Comparison of ENCODE assay signal across 17 cellular contexts in genomic region chr5:116953251-116953934, GRCh38.
DNase-seq lines count a peak whose midpoint lies in the region; ATAC-seq and TF ChIP-seq lines count a peak whose summit lies in the region.
"Had no signal": no experiment of that assay in that cellular context is flagged by ENCODE, and none has a peak within 500 bp of the region (broad histone marks: within the 10 kb centered on the region; RNA-seq: fewer than 3 reads in every experiment).

No MANE protein-coding gene starts in this region.

- ATAC-seq in naive thymus-derived CD8-positive, alpha-beta T cell = no peak
- ATAC-seq in HG02938 (IDR thresholded peaks at IDR 0.05; ENCODE audit: unreplicated experiment) = no peak

- H3K36me3 Mint-ChIP-seq in naive thymus-derived CD8-positive, alpha-beta T cell = no peaks in the 10 kb centered on the region
- H3K36me3 Mint-ChIP-seq in Caco-2 (ENCODE audit: insufficient read depth, unreplicated experiment) = no peaks in the 10 kb centered on the region
- H3K36me3 Mint-ChIP-seq: IgD-negative memory B cell had no signal

- peaks cover 0 to 2% (median 0%) of the 10 kb centered on the region in 5 donors for H3K27me3 Mint-ChIP-seq in naive thymus-derived CD8-positive, alpha-beta T cell
- peaks cover 3% of the 10 kb centered on the region for H3K27me3 Mint-ChIP-seq in Caco-2 (ENCODE audit: insufficient read depth, unreplicated experiment)
- H3K27me3 Mint-ChIP-seq: IgD-negative memory B cell had no signal

- H3K4me3 ChIP-seq in HUES64 (ENCODE audit: low read length) (no peak overlapping the region), iPS-18a (ENCODE audit: low read length) (no peak overlapping the region), trophoblast cell (ENCODE audit: low read depth, low read length) (no peak overlapping the region), Caco-2 (ENCODE audit: low read depth, low read length) (no peak overlapping the region)
- H3K4me3 ChIP-seq: Peyer's patch had no signal

- H3K9ac ChIP-seq in HUES64 (ENCODE audit: low read depth, low read length) (no peak overlapping the region), iPS-18a (ENCODE audit: low read length) (peak overlapping the region; percentile 59), trophoblast cell (ENCODE audit: low read length) (no peak overlapping the region)

- POLR2A ChIA-PET in naive thymus-derived CD8-positive, alpha-beta T cell (lab: Charles Lee) = no interaction called here
- POLR2A ChIA-PET in Caco-2 (lab: Charles Lee) = no interaction called here

- H3K36me3 ChIP-seq in HUES64 (ENCODE audit: insufficient read depth, low read length) (no peaks in the 10 kb centered on the region), iPS-18a (ENCODE audit: control insufficient read depth, low read depth, low read length) (no peaks in the 10 kb centered on the region), trophoblast cell (ENCODE audit: control insufficient read depth in 1 of 2, insufficient read depth in 2 of 2, low read length in 2 of 2) (no peaks in the 10 kb centered on the region), Caco-2 (ENCODE audit: control insufficient read depth, insufficient read depth, low read length) (no peaks in the 10 kb centered on the region)
- H3K36me3 ChIP-seq: Peyer's patch had no signal

- no peaks in the 10 kb centered on the region for H3K4me1 Mint-ChIP-seq in naive thymus-derived CD8-positive, alpha-beta T cell
- no peaks in the 10 kb centered on the region for H3K4me1 Mint-ChIP-seq in Caco-2 (ENCODE audit: low read depth, unreplicated experiment)
- H3K4me1 Mint-ChIP-seq: IgD-negative memory B cell had no signal

- H3K23ac ChIP-seq in trophoblast cell (ENCODE audit: low read length) = no peak overlapping the region

- H3K18ac ChIP-seq in trophoblast cell (ENCODE audit: low read length) = no peak overlapping the region

- H3K27me3 ChIP-seq in HUES64 (ENCODE audit: insufficient read depth, low read length) (no peaks in the 10 kb centered on the region), iPS-18a (ENCODE audit: control insufficient read depth, insufficient read depth, low read length) (no peaks in the 10 kb centered on the region), trophoblast cell (ENCODE audit: insufficient read depth, low read length) (no peaks in the 10 kb centered on the region), Caco-2 (replicated peaks; ENCODE audit: control insufficient read depth, insufficient read depth, low read length) (no peaks in the 10 kb centered on the region)
- H3K27me3 ChIP-seq: Peyer's patch had no signal

- no peak overlapping the region for H2AFZ ChIP-seq in trophoblast cell (ENCODE audit: insufficient read depth, low read length, poor library complexity)

- H2AK5ac ChIP-seq in trophoblast cell (ENCODE audit: low read length) = no peak overlapping the region

- H3K9me3 Mint-ChIP-seq in naive thymus-derived CD8-positive, alpha-beta T cell = no peaks in the 10 kb centered on the region
- H3K9me3 Mint-ChIP-seq in Caco-2 (ENCODE audit: unreplicated experiment) = no peaks in the 10 kb centered on the region
- H3K9me3 Mint-ChIP-seq: IgD-negative memory B cell had no signal

- DNase-seq in trophoblast cell (peak; percentile 44 to 83), SK-N-DZ (ENCODE audit: low spot score) (no peak), Caco-2 (no peak)
- no peak for DNase-seq in naive thymus-derived CD8-positive, alpha-beta T cell
- DNase-seq: activated CD4-positive, alpha-beta T cell treated with anti-CD3 and anti-CD28 coated beads for 48 hours; activated CD8-positive, alpha-beta memory T cell treated with anti-CD3 and anti-CD28 coated beads, Interleukin-2, amount 50 U/mL, for 48 hours; activated gamma-delta T cell treated with Interleukin-2 at 50 U/mL for 16 hours; aorta; NCI-H2081; NCI-H774; Peyer's patch; small intestine had no signal

- H3K27ac ChIP-seq in HUES64 (ENCODE audit: low read depth, low read length) (peak overlapping the region; percentile 11), angular gyrus (ENCODE audit: low read depth, low read length) (peak overlapping the region; percentile 83), iPS-18a (ENCODE audit: low read length) (peak overlapping the region; percentile 88), trophoblast cell (ENCODE audit: low read depth, low read length) (no peak overlapping the region)
- H3K27ac ChIP-seq: Peyer's patch had no signal

- TF ChIP-seq CTCF in Caco-2 (IDR thresholded peaks at IDR 0.05; ENCODE audit: insufficient read depth in 1 of 2, low read depth in 1 of 2, low read length in 1 of 2, severe bottlenecking in 1 of 2, unreplicated experiment in 1 of 2) = no peak

- no peak overlapping the region for H2BK12ac ChIP-seq in trophoblast cell (ENCODE audit: low read length)

- H4K12ac ChIP-seq in trophoblast cell (ENCODE audit: low read depth, low read length) = no peak overlapping the region

- no peak overlapping the region for H3K4me2 ChIP-seq in trophoblast cell (ENCODE audit: low read length)

- no peaks in the 10 kb centered on the region for H3K79me1 ChIP-seq in trophoblast cell (ENCODE audit: low read length)

- no peak overlapping the region for H3K14ac ChIP-seq in trophoblast cell (ENCODE audit: low read length)

- no peak overlapping the region for H4K8ac ChIP-seq in trophoblast cell (ENCODE audit: low read depth, low read length)

- CTCF ChIA-PET in Caco-2 (lab: Charles Lee) = no interaction called here

- intact Hi-C loops in Caco-2 (cut with micrococcal nuclease; ENCODE audit: unreplicated experiment) = no loop called here

- 78% methylated on average over 3 of the region's 3 CpGs for WGBS in HUES64
- no CpG with 5 or more reads among the region's 3 CpGs for WGBS in trophoblast cell (ENCODE audit: extremely low coverage, insufficient coverage, insufficient read length)

- no peak overlapping the region for H2BK120ac ChIP-seq in trophoblast cell (ENCODE audit: insufficient read depth, low read length, poor library complexity)

- H2BK5ac ChIP-seq in trophoblast cell (ENCODE audit: low read depth, low read length, poor library complexity) = no peak overlapping the region

- H3K9me3 ChIP-seq in HUES64 (ENCODE audit: insufficient read depth, low read depth, low read length) = no peaks in the 10 kb centered on the region
- no peaks in the 10 kb centered on the region for H3K9me3 ChIP-seq in iPS-18a (ENCODE audit: control insufficient read depth, low read depth, low read length)
- H3K9me3 ChIP-seq in trophoblast cell (ENCODE audit: insufficient read depth, low read depth, low read length) = no peaks in the 10 kb centered on the region
- no peaks in the 10 kb centered on the region for H3K9me3 ChIP-seq in Caco-2
- H3K9me3 ChIP-seq: Peyer's patch had no signal

- no peaks in the 10 kb centered on the region for H3K79me2 ChIP-seq in trophoblast cell (ENCODE audit: control insufficient read depth, insufficient read depth, low read length, poor library complexity)

- no peak overlapping the region for H3K27ac Mint-ChIP-seq in naive thymus-derived CD8-positive, alpha-beta T cell
- H3K27ac Mint-ChIP-seq in Caco-2 (ENCODE audit: unreplicated experiment) = no peak overlapping the region
- H3K27ac Mint-ChIP-seq: IgD-negative memory B cell had no signal

- no peak overlapping the region for H3K4ac ChIP-seq in trophoblast cell (ENCODE audit: low read depth, low read length)

- no peak overlapping the region for H3K4me3 Mint-ChIP-seq in naive thymus-derived CD8-positive, alpha-beta T cell
- H3K4me3 Mint-ChIP-seq in Caco-2 (ENCODE audit: unreplicated experiment) = no peak overlapping the region
- H3K4me3 Mint-ChIP-seq: IgD-negative memory B cell had no signal

- BruUV-seq in Caco-2 (replicated peaks; lab: Mats Ljungman, UMichigan) = no TSS peak

- H3K4me1 ChIP-seq in HUES64 (ENCODE audit: insufficient read depth, low read length) (peaks cover 30% of the 10 kb centered on the region), iPS-18a (ENCODE audit: control insufficient read depth, low read depth, low read length) (peaks cover 16% of the 10 kb centered on the region), trophoblast cell (ENCODE audit: control insufficient read depth in 1 of 2, insufficient read depth in 2 of 2, low read length in 2 of 2) (no peaks in the 10 kb centered on the region), Caco-2 (no peaks in the 10 kb centered on the region)
- H3K4me1 ChIP-seq: Peyer's patch had no signal

- H4K91ac ChIP-seq in trophoblast cell (ENCODE audit: low read depth, low read length) = no peak overlapping the region

Comparison
In these comparisons a context has a peak if more than half of its experiments do, and no peak if none do; other contexts are left out.
1. DNase-seq: peak in trophoblast cell (2 of 2); none in naive thymus-derived CD8-positive, alpha-beta T cell (0 of 10), SK-N-DZ (single experiment) and Caco-2 (0 of 2).